In the genomic region with DNA sequence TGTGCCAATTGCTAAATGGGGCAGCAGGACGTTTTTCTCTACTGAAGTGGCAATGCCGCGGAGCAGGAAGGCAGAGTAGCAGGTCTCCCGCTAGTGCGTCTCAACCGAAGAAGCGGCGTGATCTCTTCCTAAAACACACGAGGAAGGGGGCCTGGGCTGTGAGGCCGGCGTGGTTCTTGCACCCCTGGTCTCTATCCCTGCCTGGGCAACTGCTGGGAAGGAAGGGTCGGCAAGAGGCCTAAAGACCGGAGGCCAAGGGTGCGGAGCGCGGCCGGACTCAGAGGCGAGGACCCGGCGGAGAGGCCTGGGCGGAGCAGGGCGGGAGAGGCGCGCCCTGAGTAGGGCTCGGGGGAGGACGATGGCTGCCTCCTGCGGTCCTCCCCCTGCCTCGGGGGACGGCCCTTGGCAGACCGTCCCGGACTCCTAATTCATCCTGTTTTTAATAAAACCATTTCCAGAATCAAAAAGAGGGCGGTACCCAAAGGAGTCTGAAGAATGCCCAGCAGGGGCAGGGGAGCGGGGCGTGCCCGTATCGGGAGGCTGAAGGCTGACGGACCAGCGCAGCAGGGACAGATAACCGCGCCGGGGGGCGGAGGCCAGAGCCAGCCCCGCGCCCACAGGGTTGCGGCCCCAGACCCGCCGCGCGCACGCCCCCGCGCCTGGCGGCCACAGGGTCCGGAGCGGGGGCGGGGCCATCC, we compare ENCODE assay signal across 8 cellular contexts. TPM values are rescaled to one million over a fixed set of nuclear protein-coding genes. Genes with fewer than 3 reads are reported as not detected.
A peak's percentile ranks its signal among the peaks of the same experiment; 100 is the strongest.
DNase-seq lines count a peak whose midpoint lies in the region; ATAC-seq lines count a peak whose summit lies in the region.

No MANE protein-coding gene starts in this region.

- H3K36me3 Mint-ChIP-seq in stimulated activated naive CD8-positive, alpha-beta T cell treated with anti-CD3 and anti-CD28 coated beads, Interleukin-15, Interleukin-2, amounts not matched to agents 100 ng/mL and 50 ng/mL, for 24 hours (ENCODE audit: low read depth) = no peaks in the 10 kb centered on the region

- peak overlapping the region; percentile 60 for H3K27ac Mint-ChIP-seq in stimulated activated naive CD8-positive, alpha-beta T cell treated with anti-CD3 and anti-CD28 coated beads, Interleukin-15, Interleukin-2, amounts not matched to agents 100 ng/mL and 50 ng/mL, for 24 hours

- H3K9me3 Mint-ChIP-seq in stimulated activated naive CD8-positive, alpha-beta T cell treated with anti-CD3 and anti-CD28 coated beads, Interleukin-15, Interleukin-2, amounts not matched to agents 100 ng/mL and 50 ng/mL, for 24 hours = no peaks in the 10 kb centered on the region

- ATAC-seq in GM18858 (IDR thresholded peaks at IDR 0.05; ENCODE audit: unreplicated experiment) (peak; percentile 25), HG03064 (IDR thresholded peaks at IDR 0.05; ENCODE audit: low read depth, unreplicated experiment) (peak; percentile 36)

- DNase-seq in AG08395 (ENCODE audit: low spot score) (peak; percentile 90), NCI-H2227 (lab: John Stamatoyannopoulos, UW; ENCODE audit: unreplicated experiment) (peak; percentile 85), lung microvascular endothelial cell (ENCODE audit: low read depth in 2 of 2) (peak; percentile 52 to 88)
- DNase-seq in activated CD4-positive, alpha-beta T cell treated with anti-CD3 and anti-CD28 coated beads for 48 hours = peak; percentile 49
- peak; percentile 39 for DNase-seq in effector CD8-positive, alpha-beta T cell (lab: John Stamatoyannopoulos, UW)

- H3K27me3 Mint-ChIP-seq in stimulated activated naive CD8-positive, alpha-beta T cell treated with anti-CD3 and anti-CD28 coated beads, Interleukin-15, Interleukin-2, amounts not matched to agents 100 ng/mL and 50 ng/mL, for 24 hours = peaks cover 16% of the 10 kb centered on the region

- peak overlapping the region; percentile 86 for H3K4me3 Mint-ChIP-seq in stimulated activated naive CD8-positive, alpha-beta T cell treated with anti-CD3 and anti-CD28 coated beads, Interleukin-15, Interleukin-2, amounts not matched to agents 100 ng/mL and 50 ng/mL, for 24 hours

- peaks cover 30% of the 10 kb centered on the region for H3K4me1 Mint-ChIP-seq in stimulated activated naive CD8-positive, alpha-beta T cell treated with anti-CD3 and anti-CD28 coated beads, Interleukin-15, Interleukin-2, amounts not matched to agents 100 ng/mL and 50 ng/mL, for 24 hours (ENCODE audit: low read depth)

RNA-seq across cellular contexts. Expression of a gene that starts 0.6 kb away (rescaled TPM):
- 763 and 1,111 TPM in 2 replicates for total RNA-seq in lung microvascular endothelial cell

Comparison
In these comparisons a context has a peak if more than half of its experiments do, and no peak if none do; other contexts are left out.
1. Peak in every context shown above with its lines: DNase-seq and ATAC-seq.
2. DNase-seq: peak in every context shown above with its lines; median percentile 90 in AG08395; 85 in NCI-H2227; 70 in lung microvascular endothelial cell; 49 in activated CD4-positive, alpha-beta T cell treated with anti-CD3 and anti-CD28 coated beads for 48 hours; 39 in effector CD8-positive, alpha-beta T cell.